In genomic region chr1:18480315-18481189, GRCh38 we compare ENCODE assay signal across 12 cellular contexts. TPM values are rescaled to one million over a fixed set of nuclear protein-coding genes. Genes with fewer than 3 reads are reported as not detected.
DNase-seq lines count a peak whose midpoint lies in the region; ATAC-seq, FAIRE-seq and TF ChIP-seq lines count a peak whose summit lies in the region.
"Had no signal": no experiment of that assay in that cellular context is flagged by ENCODE, and none has a peak within 500 bp of the region (broad histone marks: within the 10 kb centered on the region; RNA-seq: fewer than 3 reads in every experiment).

KLHDC7A (plus strand) TSS chr1:18480930; CDS start chr1:18480982, 52 bp downstream.

- TF ChIP-seq CTCF in heart right ventricle (IDR thresholded peaks at IDR 0.05) (no peak), pancreas (IDR thresholded peaks at IDR 0.05) (no peak)

- H3K4me3 ChIP-seq in heart right ventricle (no peak within 1 kb of the TSS), pancreas (peak within 1 kb of the TSS in 2 of 4 donors; percentile 26 to 35)
- H3K4me3 ChIP-seq: SJSA1 had no signal

- no peaks in the 10 kb centered on the region for H3K36me3 ChIP-seq in heart right ventricle
- H3K36me3 ChIP-seq in pancreas, result no peaks in the 10 kb centered on the region
- H3K36me3 ChIP-seq: SJSA1 had no signal

- intact Hi-C loops in heart right ventricle (cut with DNase I) (no loop called here), pancreas (cut with DNase I) (no loop called here)

- H3K27me3 ChIP-seq in heart right ventricle (peaks cover 0 to 52% (median 13%) of the 10 kb centered on the region in 7 donors), pancreas (no peaks in the 10 kb centered on the region)
- H3K27me3 ChIP-seq: SJSA1 had no signal

- H3K9me3 ChIP-seq in heart right ventricle (no peaks in the 10 kb centered on the region), pancreas (no peaks in the 10 kb centered on the region)
- H3K9me3 ChIP-seq: SJSA1 had no signal

- H3K27ac ChIP-seq in heart right ventricle (no peak within 1 kb of the TSS), pancreas (peak within 1 kb of the TSS; percentile 69 to 84 (median 82))
- H3K27ac ChIP-seq: SJSA1 had no signal

- 45 to 48% methylated on average over 13 of the region's 13 CpGs for WGBS in heart right ventricle, 2 donors
- 26 to 49% methylated on average over 13 of the region's 13 CpGs for WGBS in pancreas, 2 donors

- peaks cover 0 to 9% (median 0%) of the 10 kb centered on the region in 9 donors for H3K4me1 ChIP-seq in heart right ventricle
- H3K4me1 ChIP-seq in pancreas, result peaks cover 10 to 23% (median 18%) of the 10 kb centered on the region in 3 donors
- H3K4me1 ChIP-seq: SJSA1 had no signal

- no peak for FAIRE-seq in pancreas (lab: Jason Lieb, UNC)

- ATAC-seq in heart right ventricle (peak in 7 of 8 donors; percentile 14 to 61 (median 42)), pancreas (peak; percentile 81 to 94 (median 94)), GM21737 (IDR thresholded peaks at IDR 0.05; ENCODE audit: unreplicated experiment) (no peak)

- DNase-seq in DMS79 treated with DMSO at 0.1 percent for 48 hours (lab: John Stamatoyannopoulos, UW) (peak; percentile 96), NCI-H748 (lab: John Stamatoyannopoulos, UW; ENCODE audit: unreplicated experiment) (peak; percentile 73), heart right ventricle (no peak), pancreas (peak; percentile 79 to 93 (median 83)), NCI-H82 treated with DMSO at 0.1 percent for 48 hours (lab: John Stamatoyannopoulos, UW; ENCODE audit: unreplicated experiment) (no peak), NOMO-1 (lab: John Stamatoyannopoulos, UW; ENCODE audit: unreplicated experiment in 2 of 2) (no peak), NCI-H1694 treated with DMSO at 0.1 percent for 48 hours (lab: John Stamatoyannopoulos, UW) (no peak)
- DNase-seq: activated CD8-positive, alpha-beta memory T cell treated with anti-CD3 and anti-CD28 coated beads, Interleukin-2, amount 50 U/mL, for 4 hours; left cardiac atrium; stimulated activated CD4-positive, alpha-beta T cell treated with anti-CD3 and anti-CD28 coated beads, Interleukin-4, amount 100 ng/mL, for 24 hours had no signal

RNA-seq across cellular contexts. Expression of gene KLHDC7A, which starts in this region (rescaled TPM):
- total RNA-seq in heart right ventricle, result under 1 TPM in 5 of 10 donors, not detected in 5; 0.09 to 0.14 (median 0.13) TPM
- polyA plus RNA-seq in heart right ventricle, result not detected
- 1 to 10 TPM; 2.6 to 3.7 (median 3.3) TPM for total RNA-seq in pancreas
- polyA plus RNA-seq in pancreas, result 1 to 10 TPM; 1.9 to 3.0 TPM
- total RNA-seq: SJSA1 had no signal

Comparison
In these comparisons a context has a peak if more than half of its experiments do, and no peak if none do; other contexts are left out.
1. Peak in ATAC-seq in heart right ventricle; RNA of the gene not detected or under 1 TPM.
2. DNase-seq: peak in DMS79 treated with DMSO at 0.1 percent for 48 hours (single experiment), NCI-H748 (single experiment) and pancreas (6 of 6); none in heart right ventricle (0 of 2), NCI-H82 treated with DMSO at 0.1 percent for 48 hours (single experiment), NOMO-1 (0 of 2) and NCI-H1694 treated with DMSO at 0.1 percent for 48 hours (single experiment).
3. H3K27ac ChIP-seq: peak in pancreas (4 of 4); none in heart right ventricle (0 of 10).